In the genomic region with DNA sequence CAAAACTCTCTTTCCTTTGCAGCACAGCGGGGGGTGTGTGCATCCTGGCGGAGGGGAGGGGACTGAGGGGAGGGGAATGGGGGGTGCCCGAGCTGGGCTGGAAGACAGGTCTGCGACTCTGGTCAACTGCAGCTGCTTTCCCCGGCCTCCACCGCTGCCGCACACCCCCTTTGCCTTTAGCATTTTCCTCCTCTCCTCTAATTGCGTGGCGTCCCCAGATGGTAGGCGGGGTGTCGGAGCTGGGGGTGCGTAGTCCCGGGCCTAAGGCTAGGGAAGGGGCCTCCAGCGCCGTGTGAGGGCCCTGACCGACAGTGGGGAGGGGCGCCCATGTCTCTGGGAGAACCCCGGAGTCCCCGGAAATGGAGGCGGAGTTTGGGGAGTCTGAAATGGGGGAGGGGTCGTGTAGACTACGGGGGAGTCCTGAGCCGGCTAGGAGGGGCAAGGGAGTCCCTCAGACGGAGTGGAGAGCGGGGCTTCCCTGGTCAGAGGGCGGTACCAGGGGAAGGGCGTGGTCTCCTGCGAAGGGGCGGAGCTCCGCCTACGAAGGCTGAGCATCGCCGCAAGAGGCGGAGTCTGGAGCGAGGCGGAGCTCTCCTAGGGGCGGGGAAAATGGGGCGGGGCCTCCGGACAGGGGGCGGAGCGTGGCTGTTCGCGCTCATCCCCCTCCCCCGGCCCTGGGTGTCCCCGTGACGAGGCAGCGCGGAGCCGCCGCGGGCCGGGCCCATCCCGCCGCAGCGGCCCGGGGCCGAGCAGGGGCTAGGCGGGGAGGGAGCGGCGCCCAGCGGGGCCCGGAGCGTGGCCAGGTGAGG, we compare ENCODE assay signal across 1 cellular context.
TF ChIP-seq lines count a peak whose summit lies in the region.

A gene with protein sequence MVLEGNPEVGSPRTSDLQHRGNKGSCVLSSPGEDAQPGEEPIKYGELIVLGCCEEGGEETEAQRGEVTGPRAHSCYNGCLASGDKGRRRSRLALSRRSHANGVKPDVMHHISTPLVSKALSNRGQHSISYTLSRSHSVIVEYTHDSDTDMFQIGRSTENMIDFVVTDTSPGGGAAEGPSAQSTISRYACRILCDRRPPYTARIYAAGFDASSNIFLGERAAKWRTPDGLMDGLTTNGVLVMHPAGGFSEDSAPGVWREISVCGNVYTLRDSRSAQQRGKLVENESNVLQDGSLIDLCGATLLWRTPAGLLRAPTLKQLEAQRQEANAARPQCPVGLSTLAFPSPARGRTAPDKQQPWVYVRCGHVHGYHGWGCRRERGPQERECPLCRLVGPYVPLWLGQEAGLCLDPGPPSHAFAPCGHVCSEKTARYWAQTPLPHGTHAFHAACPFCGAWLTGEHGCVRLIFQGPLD (plus strand): TSS at position 681 of the 809 bp plus-strand sequence. CDS start 1,224 bp downstream, outside the sequence.

TF ChIP-seq in Ishikawa, 13 proteins besides CTCF, POLR2A, EP300 and RAD21 (continued from another document):
- 0 out of 2 replicates have a peak, but pooled peaks have one; percentile 38 for TF ChIP-seq EGR1 (IDR thresholded peaks at IDR 0.05)
